Comparison of ENCODE assay signal across 1 cellular context in the genomic region with DNA sequence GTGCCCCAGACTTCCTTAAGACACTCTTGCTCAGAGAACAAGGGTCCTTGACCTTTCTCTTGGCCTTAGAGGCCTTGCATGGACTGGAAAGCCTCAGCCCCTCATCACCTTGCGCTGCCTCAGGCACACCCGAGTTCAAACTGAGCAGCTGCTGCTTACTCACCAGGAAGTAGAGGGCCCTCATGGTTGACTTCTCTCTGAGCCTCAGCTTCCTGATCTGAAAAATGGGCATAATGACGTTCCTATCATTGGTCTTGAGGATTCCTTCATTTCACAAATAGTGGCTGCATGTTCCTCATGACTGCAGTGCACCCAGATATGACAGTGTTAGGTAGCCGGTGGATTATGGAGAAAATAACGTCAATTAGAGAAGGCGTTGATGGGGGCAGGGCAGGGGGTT.
A peak's percentile ranks its signal among the peaks of the same experiment; 100 is the strongest.
TF ChIP-seq lines count a peak whose summit lies in the region.

No MANE protein-coding gene starts in this region.

TF ChIP-seq in GM12878, 131 proteins besides CTCF, POLR2A, EP300 and RAD21:
- TF ChIP-seq SMARCA5 (IDR thresholded peaks at IDR 0.05), result 0 out of 2 replicates have a peak, but pooled peaks have one; percentile 36
- no peak for TF ChIP-seq POLR2AphosphoS5 (IDR thresholded peaks at IDR 0.05; ENCODE audit: low read length)
TF ChIP-seq in GM12878: peak in this region for 1.
